12 cellular contexts compared by ENCODE assay signal in genomic region chr13:24050292-24050711, GRCh38.
DNase-seq lines count a peak whose midpoint lies in the region; ATAC-seq, FAIRE-seq and TF ChIP-seq lines count a peak whose summit lies in the region.
"Had no signal": no experiment of that assay in that cellular context is flagged by ENCODE, and none has a peak within 500 bp of the region (broad histone marks: within the 10 kb centered on the region; RNA-seq: fewer than 3 reads in every experiment).

No MANE protein-coding gene starts in this region.

- peaks cover 0 to 5% of the 10 kb centered on the region in 2 donors for H3K4me1 Mint-ChIP-seq in effector memory CD8-positive, alpha-beta T cell (ENCODE audit: low read depth in 2 of 2)
- H3K4me1 Mint-ChIP-seq: activated T-helper 17 cell treated with anti-CD3 and anti-CD28 coated beads, Interleukin-2, amount 50 U/mL, for 72 hours had no signal

- no peaks in the 10 kb centered on the region for H3K36me3 Mint-ChIP-seq in effector memory CD8-positive, alpha-beta T cell (ENCODE audit: insufficient read depth)

- no peak for TF ChIP-seq CTCF in kidney (IDR thresholded peaks at IDR 0.05; ENCODE audit: borderline replicate concordance, extremely low read depth, insufficient read depth)

- H3K9ac ChIP-seq in kidney (ENCODE audit: low read length in 2 of 2), result no peak overlapping the region

- no peak overlapping the region for H3K4me3 ChIP-seq in kidney (ENCODE audit: low read length in 2 of 2)
- H3K4me3 ChIP-seq: thoracic aorta had no signal

- ATAC-seq in GM18861 (IDR thresholded peaks at IDR 0.05; ENCODE audit: unreplicated experiment), result no peak
- ATAC-seq in effector memory CD8-positive, alpha-beta T cell (replicated peaks), result no peak
- ATAC-seq in GM18520 (IDR thresholded peaks at IDR 0.05; ENCODE audit: unreplicated experiment), result no peak
- ATAC-seq: activated T-helper 17 cell treated with anti-CD3 and anti-CD28 coated beads, Interleukin-2, amount 50 U/mL, for 72 hours had no signal

- intact Hi-C loops in kidney (cut with DNase I), result no loop called here

- H3K27me3 Mint-ChIP-seq in effector memory CD8-positive, alpha-beta T cell, result peaks cover 5 to 64% of the 10 kb centered on the region in 2 donors

- no peak overlapping the region for H3K27ac Mint-ChIP-seq in effector memory CD8-positive, alpha-beta T cell
- H3K27ac Mint-ChIP-seq: activated T-helper 17 cell treated with anti-CD3 and anti-CD28 coated beads, Interleukin-2, amount 50 U/mL, for 72 hours had no signal

- no peak for FAIRE-seq in kidney (lab: Jason Lieb, UNC)

- H3K9me3 ChIP-seq in kidney (ENCODE audit: control insufficient read depth in 1 of 2, low read length in 2 of 2), result no peaks in the 10 kb centered on the region
- H3K9me3 ChIP-seq: thoracic aorta had no signal

- peak overlapping the region; percentile 28 to 76 for H3K27ac ChIP-seq in kidney (ENCODE audit: low read depth in 2 of 2, low read length in 2 of 2)
- H3K27ac ChIP-seq in substantia nigra (ENCODE audit: low read depth, low read length, poor library complexity, severe bottlenecking), result peak overlapping the region; percentile 67

- peaks cover 20 to 25% of the 10 kb centered on the region in 2 donors for H3K4me1 ChIP-seq in kidney (ENCODE audit: control insufficient read depth in 1 of 2, insufficient read depth in 1 of 2, low read depth in 1 of 2, low read length in 2 of 2)

- no peaks in the 10 kb centered on the region for H3K36me3 ChIP-seq in kidney (ENCODE audit: control insufficient read depth in 1 of 2, insufficient read depth in 2 of 2, low read length in 2 of 2)
- H3K36me3 ChIP-seq: thoracic aorta had no signal

- H3K4me3 Mint-ChIP-seq in effector memory CD8-positive, alpha-beta T cell, result no peak overlapping the region
- H3K4me3 Mint-ChIP-seq: activated T-helper 17 cell treated with anti-CD3 and anti-CD28 coated beads, Interleukin-2, amount 50 U/mL, for 72 hours had no signal

- DNase-seq in HS-27A (ENCODE audit: low read depth), result peak; percentile 9
- DNase-seq in brain pericyte (ENCODE audit: low read depth, low spot score), result peak; percentile 36
- peak; percentile 84 for DNase-seq in kidney
- peak in 44 of 49 donors; percentile 24 to 84 (median 62) for DNase-seq in substantia nigra (lab: John Stamatoyannopoulos, UW)
- DNase-seq in effector memory CD8-positive, alpha-beta T cell, result no peak
- DNase-seq in COR-L47 (lab: John Stamatoyannopoulos, UW), result no peak
- DNase-seq: NCI-H2227 treated with DMSO at 0.1 percent for 48 hours, retina had no signal

- peaks cover 0 to 2% of the 10 kb centered on the region in 2 donors for H3K9me3 Mint-ChIP-seq in effector memory CD8-positive, alpha-beta T cell

Comparison
In these comparisons a context has a peak if more than half of its experiments do, and no peak if none do; other contexts are left out.
1. DNase-seq: peak in HS-27A (single experiment), brain pericyte (single experiment), kidney (single experiment) and substantia nigra (44 of 49); none in effector memory CD8-positive, alpha-beta T cell (0 of 3) and COR-L47 (single experiment).